1 cellular context compared by ENCODE assay signal in the genomic region with DNA sequence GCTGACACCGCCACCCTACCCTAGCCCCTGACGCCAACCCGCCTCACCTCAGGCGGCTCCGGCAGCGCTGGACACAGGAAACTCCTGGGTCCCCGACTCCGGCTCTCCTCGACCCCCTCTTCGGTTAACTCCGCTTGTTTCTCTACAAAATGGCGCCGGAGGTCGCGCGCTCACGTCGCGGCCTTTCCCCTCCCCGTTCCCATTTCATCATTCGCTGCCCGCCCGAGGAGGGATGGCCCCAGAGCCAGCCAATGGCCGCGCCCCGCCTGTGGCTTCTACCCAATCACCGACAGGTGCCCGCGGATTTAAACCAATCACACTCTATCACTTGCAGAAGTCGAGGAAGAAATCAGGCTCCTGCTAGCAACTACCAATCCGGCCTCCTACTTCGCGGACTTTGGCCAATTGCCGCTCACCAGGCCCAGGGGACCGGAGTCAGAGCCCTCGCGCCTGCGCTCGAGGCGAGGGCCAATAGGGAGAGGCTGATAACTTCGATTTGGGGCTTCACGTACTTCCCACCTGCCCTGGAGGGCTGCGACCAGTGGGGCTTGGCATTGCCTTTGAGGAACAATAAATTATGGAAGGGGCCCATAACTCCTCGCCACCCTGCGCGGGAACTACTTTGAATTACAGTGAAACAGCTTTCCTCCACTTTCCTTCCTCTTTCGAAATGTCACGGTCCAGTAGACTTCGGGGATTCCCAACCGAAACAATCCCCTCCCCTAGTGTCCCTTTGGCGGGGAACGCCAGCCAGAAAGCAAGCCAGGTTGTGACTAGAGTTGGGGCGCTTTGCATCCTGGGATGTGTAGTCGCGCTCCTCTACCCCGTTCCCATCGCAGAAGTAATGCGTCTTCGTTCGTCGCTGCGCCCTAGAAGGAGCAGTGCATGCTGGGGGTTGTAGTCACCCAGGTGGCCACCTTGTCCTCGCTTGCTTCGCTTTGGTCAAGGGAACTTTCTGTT.
TF ChIP-seq lines count a peak whose summit lies in the region.

A gene (minus strand): TSS at position 146 of the 960 bp plus-strand sequence. CDS start 30,489 bp downstream, outside the sequence.

TF ChIP-seq in K562, 482 proteins besides CTCF, POLR2A, EP300 and RAD21 (continued from another document and continues in another):
- TF ChIP-seq, protein P1, sequence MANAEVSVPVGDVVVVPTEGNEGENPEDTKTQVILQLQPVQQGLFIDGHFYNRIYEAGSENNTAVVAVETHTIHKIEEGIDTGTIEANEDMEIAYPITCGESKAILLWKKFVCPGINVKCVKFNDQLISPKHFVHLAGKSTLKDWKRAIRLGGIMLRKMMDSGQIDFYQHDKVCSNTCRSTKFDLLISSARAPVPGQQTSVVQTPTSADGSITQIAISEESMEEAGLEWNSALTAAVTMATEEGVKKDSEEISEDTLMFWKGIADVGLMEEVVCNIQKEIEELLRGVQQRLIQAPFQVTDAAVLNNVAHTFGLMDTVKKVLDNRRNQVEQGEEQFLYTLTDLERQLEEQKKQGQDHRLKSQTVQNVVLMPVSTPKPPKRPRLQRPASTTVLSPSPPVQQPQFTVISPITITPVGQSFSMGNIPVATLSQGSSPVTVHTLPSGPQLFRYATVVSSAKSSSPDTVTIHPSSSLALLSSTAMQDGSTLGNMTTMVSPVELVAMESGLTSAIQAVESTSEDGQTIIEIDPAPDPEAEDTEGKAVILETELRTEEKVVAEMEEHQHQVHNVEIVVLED (CRISPR knock-in tag; IDR thresholded peaks at IDR 0.05), result peak; percentile 78
- TF ChIP-seq, protein P2, sequence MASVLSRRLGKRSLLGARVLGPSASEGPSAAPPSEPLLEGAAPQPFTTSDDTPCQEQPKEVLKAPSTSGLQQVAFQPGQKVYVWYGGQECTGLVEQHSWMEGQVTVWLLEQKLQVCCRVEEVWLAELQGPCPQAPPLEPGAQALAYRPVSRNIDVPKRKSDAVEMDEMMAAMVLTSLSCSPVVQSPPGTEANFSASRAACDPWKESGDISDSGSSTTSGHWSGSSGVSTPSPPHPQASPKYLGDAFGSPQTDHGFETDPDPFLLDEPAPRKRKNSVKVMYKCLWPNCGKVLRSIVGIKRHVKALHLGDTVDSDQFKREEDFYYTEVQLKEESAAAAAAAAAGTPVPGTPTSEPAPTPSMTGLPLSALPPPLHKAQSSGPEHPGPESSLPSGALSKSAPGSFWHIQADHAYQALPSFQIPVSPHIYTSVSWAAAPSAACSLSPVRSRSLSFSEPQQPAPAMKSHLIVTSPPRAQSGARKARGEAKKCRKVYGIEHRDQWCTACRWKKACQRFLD (CRISPR knock-in tag; IDR thresholded peaks at IDR 0.05), result peak; percentile 100
- TF ChIP-seq ZNF274 (IDR thresholded peaks at IDR 0.05; ENCODE audit: borderline replicate concordance, low read depth, low read length) (no peak), CEBPG (CRISPR knock-in tag; IDR thresholded peaks at IDR 0.05) (peak; percentile 85), CEBPG (tag; conservative IDR thresholded peaks at IDR 0.05 in 1 of 2, IDR thresholded peaks at IDR 0.05 in 1 of 2) (peak; percentile 79 to 88), C11orf30 (IDR thresholded peaks at IDR 0.05; ENCODE audit: low read depth) (peak; percentile 39; the same call in 1 of the 2 replicates), ZFP1 (CRISPR knock-in tag; IDR thresholded peaks at IDR 0.05) (no peak), CTBP1 (IDR thresholded peaks at IDR 0.05; ENCODE audit: borderline replicate concordance) (peak; percentile 29), MEIS2 (IDR thresholded peaks at IDR 0.05; ENCODE audit: partially characterized antibody) (peak; percentile 83), ZNF239 (CRISPR knock-in tag; IDR thresholded peaks at IDR 0.05) (peak; percentile 8; the same call in 1 of the 2 replicates), ZNF778 (CRISPR knock-in tag; IDR thresholded peaks at IDR 0.05) (no peak), ZNF197 (CRISPR knock-in tag; IDR thresholded peaks at IDR 0.05; ENCODE audit: low read depth) (peak; percentile 87), ZNF224 (CRISPR knock-in tag; IDR thresholded peaks at IDR 0.05) (no peak), TRIM28 (IDR thresholded peaks at IDR 0.05) (peak; percentile 48; the same call in 1 of the 2 replicates), CBFA2T3 (IDR thresholded peaks at IDR 0.05) (no peak), POLR2H (tag; IDR thresholded peaks at IDR 0.05; ENCODE audit: low read depth) (peak; percentile 89), U2AF1 (optimal IDR thresholded peaks at IDR 0.05; ENCODE audit: low read depth, low read length) (no peak), FIP1L1 (IDR thresholded peaks at IDR 0.05; ENCODE audit: low read depth, low read length, poor library complexity, severe bottlenecking) (no peak), ESRRA (IDR thresholded peaks at IDR 0.05; ENCODE audit: borderline replicate concordance, low read depth) (no peak; the same call in 1 of the 2 replicates), HNRNPH1 (optimal IDR thresholded peaks at IDR 0.05; ENCODE audit: low read depth, low read length) (no peak), FOXJ2 (tag; IDR thresholded peaks at IDR 0.05) (peak; percentile 98), NCOA1 (IDR thresholded peaks at IDR 0.05; ENCODE audit: low read depth) (0 out of 2 replicates have a peak, but pooled peaks have one; percentile 17), ARHGAP35 (IDR thresholded peaks at IDR 0.05; ENCODE audit: partially characterized antibody) (no peak), TEAD4 (IDR thresholded peaks at IDR 0.05; ENCODE audit: low read length) (peak; percentile 14; the same call in 1 of the 2 replicates), TEAD4 (CRISPR knock-in tag; IDR thresholded peaks at IDR 0.05; ENCODE audit: borderline replicate concordance) (no peak), SRSF9 (IDR thresholded peaks at IDR 0.05; ENCODE audit: borderline replicate concordance, low read depth, low read length) (no peak), ZNF311 (CRISPR knock-in tag; IDR thresholded peaks at IDR 0.05) (peak; percentile 78; the same call in 1 of the 2 replicates), FOXM1 (IDR thresholded peaks at IDR 0.05; ENCODE audit: low read depth) (peak; percentile 77; the same call in 1 of the 2 replicates), FOXM1 (CRISPR knock-in tag; IDR thresholded peaks at IDR 0.05; ENCODE audit: low read depth) (no peak), DDX20 (tag; IDR thresholded peaks at IDR 0.05; ENCODE audit: low read depth) (no peak), ZNF217 (CRISPR knock-in tag; IDR thresholded peaks at IDR 0.05) (no peak), YY1 (IDR thresholded peaks at IDR 0.05; ENCODE audit: borderline replicate concordance in 1 of 3, control insufficient read depth in 1 of 3, extremely low read depth in 1 of 3, insufficient read depth in 3 of 3, insufficient read length in 1 of 3, insufficient replicate concordance in 2 of 3, low read depth in 1 of 3, low read length in 2 of 3) (peak; percentile 74 to 97 (median 94)), NBN (IDR thresholded peaks at IDR 0.05; ENCODE audit: low read depth) (peak; percentile 68; the same call in 1 of the 2 replicates), THRAP3 (IDR thresholded peaks at IDR 0.05; ENCODE audit: borderline replicate concordance) (no peak), ZNF354B (CRISPR knock-in tag; IDR thresholded peaks at IDR 0.05) (no peak), ZNF57 (CRISPR knock-in tag; IDR thresholded peaks at IDR 0.05) (no peak)
- TF ChIP-seq, protein P3, sequence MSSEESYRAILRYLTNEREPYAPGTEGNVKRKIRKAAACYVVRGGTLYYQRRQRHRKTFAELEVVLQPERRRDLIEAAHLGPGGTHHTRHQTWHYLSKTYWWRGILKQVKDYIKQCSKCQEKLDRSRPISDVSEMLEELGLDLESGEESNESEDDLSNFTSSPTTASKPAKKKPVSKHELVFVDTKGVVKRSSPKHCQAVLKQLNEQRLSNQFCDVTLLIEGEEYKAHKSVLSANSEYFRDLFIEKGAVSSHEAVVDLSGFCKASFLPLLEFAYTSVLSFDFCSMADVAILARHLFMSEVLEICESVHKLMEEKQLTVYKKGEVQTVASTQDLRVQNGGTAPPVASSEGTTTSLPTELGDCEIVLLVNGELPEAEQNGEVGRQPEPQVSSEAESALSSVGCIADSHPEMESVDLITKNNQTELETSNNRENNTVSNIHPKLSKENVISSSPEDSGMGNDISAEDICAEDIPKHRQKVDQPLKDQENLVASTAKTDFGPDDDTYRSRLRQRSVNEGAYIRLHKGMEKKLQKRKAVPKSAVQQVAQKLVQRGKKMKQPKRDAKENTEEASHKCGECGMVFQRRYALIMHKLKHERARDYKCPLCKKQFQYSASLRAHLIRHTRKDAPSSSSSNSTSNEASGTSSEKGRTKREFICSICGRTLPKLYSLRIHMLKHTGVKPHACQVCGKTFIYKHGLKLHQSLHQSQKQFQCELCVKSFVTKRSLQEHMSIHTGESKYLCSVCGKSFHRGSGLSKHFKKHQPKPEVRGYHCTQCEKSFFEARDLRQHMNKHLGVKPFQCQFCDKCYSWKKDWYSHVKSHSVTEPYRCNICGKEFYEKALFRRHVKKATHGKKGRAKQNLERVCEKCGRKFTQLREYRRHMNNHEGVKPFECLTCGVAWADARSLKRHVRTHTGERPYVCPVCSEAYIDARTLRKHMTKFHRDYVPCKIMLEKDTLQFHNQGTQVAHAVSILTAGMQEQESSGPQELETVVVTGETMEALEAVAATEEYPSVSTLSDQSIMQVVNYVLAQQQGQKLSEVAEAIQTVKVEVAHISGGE (CRISPR knock-in tag; IDR thresholded peaks at IDR 0.05), result peak in 2 of 3 experiments; percentile 51 to 88; a peak in 3 of 6 replicates
- TF ChIP-seq, protein P4, sequence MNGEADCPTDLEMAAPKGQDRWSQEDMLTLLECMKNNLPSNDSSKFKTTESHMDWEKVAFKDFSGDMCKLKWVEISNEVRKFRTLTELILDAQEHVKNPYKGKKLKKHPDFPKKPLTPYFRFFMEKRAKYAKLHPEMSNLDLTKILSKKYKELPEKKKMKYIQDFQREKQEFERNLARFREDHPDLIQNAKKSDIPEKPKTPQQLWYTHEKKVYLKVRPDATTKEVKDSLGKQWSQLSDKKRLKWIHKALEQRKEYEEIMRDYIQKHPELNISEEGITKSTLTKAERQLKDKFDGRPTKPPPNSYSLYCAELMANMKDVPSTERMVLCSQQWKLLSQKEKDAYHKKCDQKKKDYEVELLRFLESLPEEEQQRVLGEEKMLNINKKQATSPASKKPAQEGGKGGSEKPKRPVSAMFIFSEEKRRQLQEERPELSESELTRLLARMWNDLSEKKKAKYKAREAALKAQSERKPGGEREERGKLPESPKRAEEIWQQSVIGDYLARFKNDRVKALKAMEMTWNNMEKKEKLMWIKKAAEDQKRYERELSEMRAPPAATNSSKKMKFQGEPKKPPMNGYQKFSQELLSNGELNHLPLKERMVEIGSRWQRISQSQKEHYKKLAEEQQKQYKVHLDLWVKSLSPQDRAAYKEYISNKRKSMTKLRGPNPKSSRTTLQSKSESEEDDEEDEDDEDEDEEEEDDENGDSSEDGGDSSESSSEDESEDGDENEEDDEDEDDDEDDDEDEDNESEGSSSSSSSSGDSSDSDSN (IDR thresholded peaks at IDR 0.05; ENCODE audit: borderline replicate concordance in 1 of 2, low read depth in 2 of 2, low read length in 2 of 2), result peak in 1 of 2 experiments; percentile 15; a peak in 1 of 4 replicates
- TF ChIP-seq, protein P5, sequence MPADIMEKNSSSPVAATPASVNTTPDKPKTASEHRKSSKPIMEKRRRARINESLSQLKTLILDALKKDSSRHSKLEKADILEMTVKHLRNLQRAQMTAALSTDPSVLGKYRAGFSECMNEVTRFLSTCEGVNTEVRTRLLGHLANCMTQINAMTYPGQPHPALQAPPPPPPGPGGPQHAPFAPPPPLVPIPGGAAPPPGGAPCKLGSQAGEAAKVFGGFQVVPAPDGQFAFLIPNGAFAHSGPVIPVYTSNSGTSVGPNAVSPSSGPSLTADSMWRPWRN (IDR thresholded peaks at IDR 0.05; ENCODE audit: low read depth), result no peak
- TF ChIP-seq, protein P6, sequence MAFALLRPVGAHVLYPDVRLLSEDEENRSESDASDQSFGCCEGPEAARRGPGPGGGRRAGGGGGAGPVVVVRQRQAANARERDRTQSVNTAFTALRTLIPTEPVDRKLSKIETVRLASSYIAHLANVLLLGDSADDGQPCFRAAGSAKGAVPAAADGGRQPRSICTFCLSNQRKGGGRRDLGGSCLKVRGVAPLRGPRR (CRISPR knock-in tag; IDR thresholded peaks at IDR 0.05), result no peak
- TF ChIP-seq, protein P7, sequence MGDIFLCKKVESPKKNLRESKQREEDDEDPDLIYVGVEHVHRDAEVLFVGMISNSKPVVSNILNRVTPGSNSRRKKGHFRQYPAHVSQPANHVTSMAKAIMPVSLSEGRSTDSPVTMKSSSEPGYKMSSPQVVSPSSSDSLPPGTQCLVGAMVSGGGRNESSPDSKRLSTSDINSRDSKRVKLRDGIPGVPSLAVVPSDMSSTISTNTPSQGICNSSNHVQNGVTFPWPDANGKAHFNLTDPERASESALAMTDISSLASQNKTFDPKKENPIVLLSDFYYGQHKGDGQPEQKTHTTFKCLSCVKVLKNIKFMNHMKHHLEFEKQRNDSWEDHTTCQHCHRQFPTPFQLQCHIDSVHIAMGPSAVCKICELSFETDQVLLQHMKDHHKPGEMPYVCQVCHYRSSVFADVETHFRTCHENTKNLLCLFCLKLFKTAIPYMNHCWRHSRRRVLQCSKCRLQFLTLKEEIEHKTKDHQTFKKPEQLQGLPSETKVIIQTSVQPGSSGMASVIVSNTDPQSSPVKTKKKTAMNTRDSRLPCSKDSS (IDR thresholded peaks at IDR 0.05; ENCODE audit: low read depth, partially characterized antibody), result no peak
- TF ChIP-seq, protein P8, sequence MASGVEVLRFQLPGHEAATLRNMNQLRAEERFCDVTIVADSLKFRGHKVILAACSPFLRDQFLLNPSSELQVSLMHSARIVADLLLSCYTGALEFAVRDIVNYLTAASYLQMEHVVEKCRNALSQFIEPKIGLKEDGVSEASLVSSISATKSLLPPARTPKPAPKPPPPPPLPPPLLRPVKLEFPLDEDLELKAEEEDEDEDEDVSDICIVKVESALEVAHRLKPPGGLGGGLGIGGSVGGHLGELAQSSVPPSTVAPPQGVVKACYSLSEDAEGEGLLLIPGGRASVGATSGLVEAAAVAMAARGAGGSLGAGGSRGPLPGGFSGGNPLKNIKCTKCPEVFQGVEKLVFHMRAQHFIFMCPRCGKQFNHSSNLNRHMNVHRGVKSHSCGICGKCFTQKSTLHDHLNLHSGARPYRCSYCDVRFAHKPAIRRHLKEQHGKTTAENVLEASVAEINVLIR (CRISPR knock-in tag; IDR thresholded peaks at IDR 0.05), result peak; percentile 90
- TF ChIP-seq, protein P9, sequence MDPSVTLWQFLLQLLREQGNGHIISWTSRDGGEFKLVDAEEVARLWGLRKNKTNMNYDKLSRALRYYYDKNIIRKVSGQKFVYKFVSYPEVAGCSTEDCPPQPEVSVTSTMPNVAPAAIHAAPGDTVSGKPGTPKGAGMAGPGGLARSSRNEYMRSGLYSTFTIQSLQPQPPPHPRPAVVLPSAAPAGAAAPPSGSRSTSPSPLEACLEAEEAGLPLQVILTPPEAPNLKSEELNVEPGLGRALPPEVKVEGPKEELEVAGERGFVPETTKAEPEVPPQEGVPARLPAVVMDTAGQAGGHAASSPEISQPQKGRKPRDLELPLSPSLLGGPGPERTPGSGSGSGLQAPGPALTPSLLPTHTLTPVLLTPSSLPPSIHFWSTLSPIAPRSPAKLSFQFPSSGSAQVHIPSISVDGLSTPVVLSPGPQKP (CRISPR knock-in tag; IDR thresholded peaks at IDR 0.05), result no peak
- TF ChIP-seq, protein P10, sequence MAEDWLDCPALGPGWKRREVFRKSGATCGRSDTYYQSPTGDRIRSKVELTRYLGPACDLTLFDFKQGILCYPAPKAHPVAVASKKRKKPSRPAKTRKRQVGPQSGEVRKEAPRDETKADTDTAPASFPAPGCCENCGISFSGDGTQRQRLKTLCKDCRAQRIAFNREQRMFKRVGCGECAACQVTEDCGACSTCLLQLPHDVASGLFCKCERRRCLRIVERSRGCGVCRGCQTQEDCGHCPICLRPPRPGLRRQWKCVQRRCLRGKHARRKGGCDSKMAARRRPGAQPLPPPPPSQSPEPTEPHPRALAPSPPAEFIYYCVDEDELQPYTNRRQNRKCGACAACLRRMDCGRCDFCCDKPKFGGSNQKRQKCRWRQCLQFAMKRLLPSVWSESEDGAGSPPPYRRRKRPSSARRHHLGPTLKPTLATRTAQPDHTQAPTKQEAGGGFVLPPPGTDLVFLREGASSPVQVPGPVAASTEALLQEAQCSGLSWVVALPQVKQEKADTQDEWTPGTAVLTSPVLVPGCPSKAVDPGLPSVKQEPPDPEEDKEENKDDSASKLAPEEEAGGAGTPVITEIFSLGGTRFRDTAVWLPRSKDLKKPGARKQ (CRISPR knock-in tag; IDR thresholded peaks at IDR 0.05), result no peak
